In genomic region chr5:150422075-150422474, GRCh38 we compare ENCODE assay signal across 1 cellular context.
TF ChIP-seq lines count a peak whose summit lies in the region.

No MANE protein-coding gene starts in this region.

TF ChIP-seq in IMR-90, 13 proteins besides CTCF, POLR2A, EP300 and RAD21:
- no peak for TF ChIP-seq RFX5 (IDR thresholded peaks at IDR 0.05; ENCODE audit: low read depth, low read length)
- no peak for TF ChIP-seq BHLHE40 (IDR thresholded peaks at IDR 0.05; ENCODE audit: low read depth, low read length)
- no peak for TF ChIP-seq MXI1 (IDR thresholded peaks at IDR 0.05; ENCODE audit: borderline replicate concordance, low read depth, low read length)
- TF ChIP-seq, protein P1, sequence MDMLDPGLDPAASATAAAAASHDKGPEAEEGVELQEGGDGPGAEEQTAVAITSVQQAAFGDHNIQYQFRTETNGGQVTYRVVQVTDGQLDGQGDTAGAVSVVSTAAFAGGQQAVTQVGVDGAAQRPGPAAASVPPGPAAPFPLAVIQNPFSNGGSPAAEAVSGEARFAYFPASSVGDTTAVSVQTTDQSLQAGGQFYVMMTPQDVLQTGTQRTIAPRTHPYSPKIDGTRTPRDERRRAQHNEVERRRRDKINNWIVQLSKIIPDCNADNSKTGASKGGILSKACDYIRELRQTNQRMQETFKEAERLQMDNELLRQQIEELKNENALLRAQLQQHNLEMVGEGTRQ (IDR thresholded peaks at IDR 0.05; ENCODE audit: low read depth, low read length), result no peak
- no peak for TF ChIP-seq NFE2L2 (IDR thresholded peaks at IDR 0.05; ENCODE audit: low read depth, low read length)
- no peak for TF ChIP-seq ELK1 (IDR thresholded peaks at IDR 0.05; ENCODE audit: borderline replicate concordance, low read depth, low read length)
- TF ChIP-seq RCOR1 (IDR thresholded peaks at IDR 0.05; ENCODE audit: insufficient replicate concordance, low read length), result no peak
- no peak for TF ChIP-seq SMC3 (IDR thresholded peaks at IDR 0.05; ENCODE audit: low read depth, low read length)
- TF ChIP-seq MAZ (IDR thresholded peaks at IDR 0.05; ENCODE audit: borderline replicate concordance, low read depth, low read length), result no peak
- TF ChIP-seq FOS (IDR thresholded peaks at IDR 0.05; ENCODE audit: low read depth, low read length), result no peak
- TF ChIP-seq MAFK (IDR thresholded peaks at IDR 0.05; ENCODE audit: low read depth, low read length), result no peak
- no peak for TF ChIP-seq CHD1 (IDR thresholded peaks at IDR 0.05; ENCODE audit: low read depth, low read length)
- TF ChIP-seq CEBPB (IDR thresholded peaks at IDR 0.05; ENCODE audit: low read depth, low read length), result no peak
